ENCODE assay signal across 1 cellular context in genomic region chr12:46468159-46468558, GRCh38.
TF ChIP-seq lines count a peak whose summit lies in the region.

No MANE protein-coding gene starts in this region.

TF ChIP-seq in HepG2, 621 proteins besides CTCF, POLR2A, EP300 and RAD21 (continued from another document):
- no peak for TF ChIP-seq ZNF142 (CRISPR knock-in tag; IDR thresholded peaks at IDR 0.05)
- TF ChIP-seq ZBTB33 (CRISPR knock-in tag; IDR thresholded peaks at IDR 0.05): 0 out of 2 replicates have a peak, but pooled peaks have one; percentile 45
- no peak for TF ChIP-seq MAFK (conservative IDR thresholded peaks at IDR 0.05 in 1 of 2, IDR thresholded peaks at IDR 0.05 in 1 of 2; ENCODE audit: low read length in 2 of 2)
- TF ChIP-seq ZBTB40 (IDR thresholded peaks at IDR 0.05): no peak
- TF ChIP-seq ZBTB40 (CRISPR knock-in tag; IDR thresholded peaks at IDR 0.05): no peak
- TF ChIP-seq KDM6A (CRISPR knock-in tag; IDR thresholded peaks at IDR 0.05; ENCODE audit: low read depth): no peak
- TF ChIP-seq TEAD3 (CRISPR knock-in tag; optimal IDR thresholded peaks at IDR 0.05; ENCODE audit: borderline replicate concordance): peak; percentile 43
